In genomic region chr5:172886974-172887491, GRCh38 we compare ENCODE assay signal across 1 cellular context.
TF ChIP-seq lines count a peak whose summit lies in the region.

No MANE protein-coding gene starts in this region.

TF ChIP-seq in HepG2, 621 proteins besides CTCF, POLR2A, EP300 and RAD21 (continued from another document):
- peak; percentile 27; the same call in 1 of the 2 replicates for TF ChIP-seq FOXK1 (CRISPR knock-in tag; IDR thresholded peaks at IDR 0.05; ENCODE audit: borderline replicate concordance, low read depth)
- peak; percentile 43; the same call in 1 of the 2 replicates for TF ChIP-seq MED1 (CRISPR knock-in tag; IDR thresholded peaks at IDR 0.05)
- TF ChIP-seq GATAD2A (CRISPR knock-in tag; IDR thresholded peaks at IDR 0.05): peak; percentile 85
- no peak for TF ChIP-seq ZNF460 (CRISPR knock-in tag; IDR thresholded peaks at IDR 0.05; ENCODE audit: borderline replicate concordance)
- no peak for TF ChIP-seq ZNF547 (CRISPR knock-in tag; IDR thresholded peaks at IDR 0.05)
- TF ChIP-seq ZNF446 (CRISPR knock-in tag; IDR thresholded peaks at IDR 0.05): no peak
- TF ChIP-seq FOXO4 (CRISPR knock-in tag; conservative IDR thresholded peaks at IDR 0.05): 0 out of 2 replicates have a peak, but pooled peaks have one; percentile 18
TF ChIP-seq in HepG2: peak in this region for 40.
